ENCODE assay signal across 8 cellular contexts in the genomic region with DNA sequence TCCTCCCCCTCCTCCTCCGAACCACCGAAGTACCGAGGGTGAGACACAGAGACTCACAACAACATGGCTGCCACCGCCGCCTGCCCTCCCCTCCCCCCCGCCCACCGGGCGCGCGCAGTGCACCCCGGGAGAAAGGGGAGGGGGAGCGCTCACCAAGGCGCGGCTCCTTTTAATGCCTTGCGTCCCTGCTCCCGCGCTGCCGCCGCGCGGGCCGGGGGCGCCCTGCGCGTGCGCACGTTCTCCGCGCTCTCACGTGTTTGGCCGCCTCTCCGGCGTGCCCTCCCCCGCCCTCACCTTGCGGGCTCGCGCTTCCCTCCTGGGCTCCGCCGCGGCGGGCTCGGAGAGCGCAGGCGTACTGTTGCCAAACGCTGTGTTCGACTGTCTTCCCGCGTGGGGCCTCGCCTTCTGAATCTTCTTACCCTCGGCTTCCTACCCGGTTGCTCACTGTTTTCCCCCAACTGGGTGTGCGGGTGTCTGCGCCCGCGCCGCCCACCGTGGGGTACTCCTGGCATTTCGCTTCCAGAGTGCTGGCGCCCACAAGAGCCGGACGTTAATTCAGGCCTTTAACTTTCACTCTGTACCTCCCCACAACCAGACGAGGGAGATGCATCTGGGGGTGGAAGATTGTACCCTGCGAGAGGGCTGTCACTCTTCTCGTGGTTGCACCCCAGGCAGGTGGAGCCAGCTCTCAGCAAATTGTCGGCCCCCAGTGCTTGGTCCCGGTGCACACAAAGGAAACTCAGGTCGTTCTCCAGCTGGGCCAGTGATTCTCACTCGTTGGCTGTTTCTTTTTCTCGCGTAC. TPM values are rescaled to one million over a fixed set of nuclear protein-coding genes. Genes with fewer than 3 reads are reported as not detected.
DNase-seq lines count a peak whose midpoint lies in the region; ATAC-seq lines count a peak whose summit lies in the region.

A gene with protein sequence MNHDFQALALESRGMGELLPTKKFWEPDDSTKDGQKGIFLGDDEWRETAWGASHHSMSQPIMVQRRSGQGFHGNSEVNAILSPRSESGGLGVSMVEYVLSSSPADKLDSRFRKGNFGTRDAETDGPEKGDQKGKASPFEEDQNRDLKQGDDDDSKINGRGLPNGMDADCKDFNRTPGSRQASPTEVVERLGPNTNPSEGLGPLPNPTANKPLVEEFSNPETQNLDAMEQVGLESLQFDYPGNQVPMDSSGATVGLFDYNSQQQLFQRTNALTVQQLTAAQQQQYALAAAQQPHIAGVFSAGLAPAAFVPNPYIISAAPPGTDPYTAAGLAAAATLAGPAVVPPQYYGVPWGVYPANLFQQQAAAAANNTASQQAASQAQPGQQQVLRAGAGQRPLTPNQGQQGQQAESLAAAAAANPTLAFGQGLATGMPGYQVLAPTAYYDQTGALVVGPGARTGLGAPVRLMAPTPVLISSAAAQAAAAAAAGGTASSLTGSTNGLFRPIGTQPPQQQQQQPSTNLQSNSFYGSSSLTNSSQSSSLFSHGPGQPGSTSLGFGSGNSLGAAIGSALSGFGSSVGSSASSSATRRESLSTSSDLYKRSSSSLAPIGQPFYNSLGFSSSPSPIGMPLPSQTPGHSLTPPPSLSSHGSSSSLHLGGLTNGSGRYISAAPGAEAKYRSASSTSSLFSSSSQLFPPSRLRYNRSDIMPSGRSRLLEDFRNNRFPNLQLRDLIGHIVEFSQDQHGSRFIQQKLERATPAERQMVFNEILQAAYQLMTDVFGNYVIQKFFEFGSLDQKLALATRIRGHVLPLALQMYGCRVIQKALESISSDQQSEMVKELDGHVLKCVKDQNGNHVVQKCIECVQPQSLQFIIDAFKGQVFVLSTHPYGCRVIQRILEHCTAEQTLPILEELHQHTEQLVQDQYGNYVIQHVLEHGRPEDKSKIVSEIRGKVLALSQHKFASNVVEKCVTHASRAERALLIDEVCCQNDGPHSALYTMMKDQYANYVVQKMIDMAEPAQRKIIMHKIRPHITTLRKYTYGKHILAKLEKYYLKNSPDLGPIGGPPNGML (minus strand): TSS at position 92 of the 802 bp plus-strand sequence. CDS start 23,484 bp downstream, outside the sequence.

- POLR2A ChIA-PET in activated CD8-positive, alpha-beta memory T cell treated with anti-CD3 and anti-CD28 coated beads for 36 hours (lab: Charles Lee) = interaction anchor here (0.9 to 1.3 kb wide), 5 partner anchors 15 to 471 kb away, joined by 3 to 9 read pairs (median 4); partner anchors contain the start of gene RHOB

- CTCF ChIA-PET in activated CD8-positive, alpha-beta memory T cell treated with anti-CD3 and anti-CD28 coated beads for 36 hours (lab: Charles Lee) = interaction anchor here (1.1 to 1.4 kb wide), 3 partner anchors 10 to 300 kb away, joined by 3 to 7 read pairs (median 4); no protein-coding TSS in a partner anchor

- DNase-seq in COLO829 (ENCODE audit: low spot score) (peak; percentile 93), HT1080 (ENCODE audit: low read depth) (peak; percentile 96), NOMO-1 (lab: John Stamatoyannopoulos, UW; ENCODE audit: unreplicated experiment in 2 of 2) (peak; percentile 93 to 99), lung microvascular endothelial cell (ENCODE audit: low read depth in 2 of 2) (peak; percentile 96 to 98)
- peak; percentile 94 for DNase-seq in effector CD8-positive, alpha-beta T cell (lab: John Stamatoyannopoulos, UW)
- DNase-seq in stimulated activated CD4-positive, alpha-beta T cell treated with anti-CD3 and anti-CD28 coated beads, TNF-alpha, amount 100 ng/mL, for 4 hours (ENCODE audit: low read depth in 3 of 3) = peak; percentile 85 to 95 (median 89)

- peak; percentile 74 for ATAC-seq in GM21367 (IDR thresholded peaks at IDR 0.05; ENCODE audit: unreplicated experiment)

RNA-seq across cellular contexts. Expression of the gene that starts here (rescaled TPM):
- total RNA-seq in HT1080 (2014; rRNA removed; shearing (Covaris generic)) = 18.7 and 35.1 TPM in 2 replicates
- polyA plus RNA-seq in HT1080 (2015; cell fraction: cytosol; rRNA removed) = 37.9 and 52.7 TPM in 2 replicates
- 47.7 and 49.1 TPM in 2 replicates for polyA plus RNA-seq in HT1080 (2015; cell fraction: nucleus; rRNA removed)
- total RNA-seq in activated CD8-positive, alpha-beta memory T cell treated with anti-CD3 and anti-CD28 coated beads for 36 hours = 100 to 1,000 TPM; 118 TPM
- 30.1 and 41.1 TPM in 2 replicates for total RNA-seq in lung microvascular endothelial cell

Comparison
In these comparisons a context has a peak if more than half of its experiments do, and no peak if none do; other contexts are left out.
1. Peak in every context shown above with its lines: DNase-seq and ATAC-seq.